1 cellular context compared by ENCODE assay signal in genomic region chr10:127986543-127987466, GRCh38.
TF ChIP-seq lines count a peak whose summit lies in the region.

No MANE protein-coding gene starts in this region.

TF ChIP-seq in HepG2, 621 proteins besides CTCF, POLR2A, EP300 and RAD21 (continued from another document):
- TF ChIP-seq THRA (CRISPR knock-in tag; IDR thresholded peaks at IDR 0.05; ENCODE audit: borderline replicate concordance) (no peak), SAFB2 (CRISPR knock-in tag; IDR thresholded peaks at IDR 0.05; ENCODE audit: borderline replicate concordance, low read depth) (no peak), GPN1 (CRISPR knock-in tag; IDR thresholded peaks at IDR 0.05; ENCODE audit: borderline replicate concordance) (no peak), SMARCC2 (IDR thresholded peaks at IDR 0.05) (no peak), BORCS8-MEF2B (CRISPR knock-in tag; IDR thresholded peaks at IDR 0.05) (no peak), ZNF333 (CRISPR knock-in tag; IDR thresholded peaks at IDR 0.05; ENCODE audit: borderline replicate concordance) (no peak), REST (IDR thresholded peaks at IDR 0.05; ENCODE audit: borderline replicate concordance in 1 of 2, low read depth in 1 of 2, low read length in 2 of 2) (no peak), ZNF784 (CRISPR knock-in tag; IDR thresholded peaks at IDR 0.05; ENCODE audit: borderline replicate concordance) (no peak), ZMYM2 (CRISPR knock-in tag; IDR thresholded peaks at IDR 0.05) (no peak)
